In the genomic region with DNA sequence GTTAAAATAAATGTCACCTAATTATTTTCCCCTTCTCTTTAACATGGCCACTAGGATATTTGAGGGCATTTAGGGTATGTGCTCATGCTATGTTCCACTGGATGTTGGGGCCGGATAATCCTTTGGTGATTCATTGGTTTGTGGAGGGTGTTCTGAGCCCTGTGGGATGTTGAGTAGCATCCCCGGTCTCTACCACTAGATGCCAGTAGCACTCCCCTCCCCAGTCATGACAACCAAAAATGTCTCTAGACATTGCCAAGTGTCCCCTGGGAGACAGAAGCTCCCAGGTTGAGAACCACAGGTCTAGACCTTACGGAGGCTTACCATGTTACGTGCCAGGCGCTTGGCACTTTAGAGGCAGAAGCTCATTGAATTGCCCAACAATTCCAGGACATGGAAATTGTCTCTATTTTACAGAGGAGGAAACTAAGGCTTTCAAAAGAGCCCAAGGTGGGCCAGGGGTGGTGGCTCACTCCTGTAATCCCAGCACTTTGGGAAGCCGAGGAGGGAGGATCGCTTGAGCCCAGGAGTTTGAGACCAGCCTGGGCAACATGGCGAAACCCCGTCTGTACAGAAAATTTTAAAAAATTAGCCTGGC, we compare ENCODE assay signal across 9 cellular contexts. TPM values are rescaled to one million over a fixed set of nuclear protein-coding genes. Genes with fewer than 3 reads are reported as not detected.
DNase-seq lines count a peak whose midpoint lies in the region; ATAC-seq and TF ChIP-seq lines count a peak whose summit lies in the region.
"Had no signal": no experiment of that assay in that cellular context is flagged by ENCODE, and none has a peak within 500 bp of the region (broad histone marks: within the 10 kb centered on the region; RNA-seq: fewer than 3 reads in every experiment).

No MANE protein-coding gene starts in this region.

- no peaks in the 10 kb centered on the region for H3K4me1 ChIP-seq in RWPE2 (ENCODE audit: insufficient read depth, poor library complexity, severe bottlenecking)
- no peaks in the 10 kb centered on the region for H3K4me1 ChIP-seq in naive thymus-derived CD4-positive, alpha-beta T cell (ENCODE audit: control insufficient read depth in 2 of 2, insufficient read depth in 2 of 2, low read length in 2 of 2)

- H3K4me3 Mint-ChIP-seq in naive thymus-derived CD4-positive, alpha-beta T cell, result no peak overlapping the region
- H3K4me3 Mint-ChIP-seq: CD4-positive, alpha-beta memory T cell had no signal

- no peaks in the 10 kb centered on the region for H3K9me3 ChIP-seq in RWPE2 (ENCODE audit: severe bottlenecking)
- H3K9me3 ChIP-seq in naive thymus-derived CD4-positive, alpha-beta T cell (ENCODE audit: control insufficient read depth in 2 of 3, low read length in 3 of 3), result no peaks in the 10 kb centered on the region

- H3K36me3 Mint-ChIP-seq in naive thymus-derived CD4-positive, alpha-beta T cell, result no peaks in the 10 kb centered on the region
- H3K36me3 Mint-ChIP-seq: CD4-positive, alpha-beta memory T cell had no signal

- H3K4me3 ChIP-seq in RWPE2 (ENCODE audit: severe bottlenecking) (no peak overlapping the region), choroid plexus epithelial cell (ENCODE audit: low read depth, low read length) (no peak overlapping the region)
- H3K4me3 ChIP-seq in naive thymus-derived CD4-positive, alpha-beta T cell (ENCODE audit: low read length), result no peak overlapping the region

- TF ChIP-seq CTCF in RWPE2 (IDR thresholded peaks at IDR 0.05; ENCODE audit: poor library complexity, severe bottlenecking) (peak; percentile 85), choroid plexus epithelial cell (conservative IDR thresholded peaks at IDR 0.05; ENCODE audit: low read depth, low read length) (peak; percentile 88)

- no peaks in the 10 kb centered on the region for H3K36me3 ChIP-seq in RWPE2 (ENCODE audit: low read depth)
- no peaks in the 10 kb centered on the region for H3K36me3 ChIP-seq in naive thymus-derived CD4-positive, alpha-beta T cell (ENCODE audit: control insufficient read depth in 2 of 3, insufficient read depth in 3 of 3, low read length in 3 of 3)

- no peak overlapping the region for H3K27ac Mint-ChIP-seq in naive thymus-derived CD4-positive, alpha-beta T cell
- H3K27ac Mint-ChIP-seq: CD4-positive, alpha-beta memory T cell had no signal

- H3K27me3 Mint-ChIP-seq in naive thymus-derived CD4-positive, alpha-beta T cell, result peaks cover 21 to 46% (median 30%) of the 10 kb centered on the region in 5 donors

- H3K4me1 Mint-ChIP-seq in naive thymus-derived CD4-positive, alpha-beta T cell, result peaks cover 0 to 2% (median 0%) of the 10 kb centered on the region in 7 donors
- H3K4me1 Mint-ChIP-seq: CD4-positive, alpha-beta memory T cell had no signal

- POLR2A ChIA-PET in naive thymus-derived CD4-positive, alpha-beta T cell (lab: Charles Lee), result no interaction called here

- intact Hi-C loops in naive thymus-derived CD4-positive, alpha-beta T cell (cut with micrococcal nuclease), result loop anchor here (1.0 kb wide), 1 partner anchor 78 kb away; no protein-coding TSS in a partner anchor

- H3K9me3 Mint-ChIP-seq in naive thymus-derived CD4-positive, alpha-beta T cell, result peaks cover 0 to 4% (median 0%) of the 10 kb centered on the region in 11 donors

- CTCF ChIA-PET in naive thymus-derived CD4-positive, alpha-beta T cell (lab: Charles Lee), result interaction anchor here (0.6 to 1.3 kb wide), 2 partner anchors 9 to 76 kb away, joined by 3 read pairs; no protein-coding TSS in a partner anchor

- H3K27ac ChIP-seq in RWPE2 (ENCODE audit: poor library complexity, severe bottlenecking), result no peak overlapping the region
- no peak overlapping the region for H3K27ac ChIP-seq in naive thymus-derived CD4-positive, alpha-beta T cell (ENCODE audit: low read depth, low read length)

- ATAC-seq in RWPE2 (ENCODE audit: low read depth), result peak; percentile 92
- peak; percentile 67 for ATAC-seq in naive thymus-derived CD4-positive, alpha-beta T cell
- ATAC-seq in HG03159 (IDR thresholded peaks at IDR 0.05; ENCODE audit: unreplicated experiment), result no peak
- no peak for ATAC-seq in HG02588 (IDR thresholded peaks at IDR 0.05; ENCODE audit: unreplicated experiment)

- H3K27me3 ChIP-seq in RWPE2 (ENCODE audit: insufficient read depth, poor library complexity, severe bottlenecking), result peaks cover 4% of the 10 kb centered on the region
- H3K27me3 ChIP-seq in naive thymus-derived CD4-positive, alpha-beta T cell (ENCODE audit: control insufficient read depth in 2 of 2, insufficient read depth in 2 of 2, low read length in 2 of 2), result no peaks in the 10 kb centered on the region

- peak; percentile 10 for DNase-seq in NCI-H1092 treated with DMSO at 0.1 percent for 48 hours (lab: John Stamatoyannopoulos, UW)
- DNase-seq in NCI-H1092 (lab: John Stamatoyannopoulos, UW), result no peak
- peak; percentile 84 for DNase-seq in HT-29 (ENCODE audit: low spot score)
- DNase-seq in RWPE2 (ENCODE audit: low spot score), result no peak
- DNase-seq in choroid plexus epithelial cell (ENCODE audit: low read depth), result peak; percentile 65
- DNase-seq in naive thymus-derived CD4-positive, alpha-beta T cell, result peak in 2 of 9 donors; percentile 20 to 34

RNA-seq across cellular contexts. Expression of a gene that starts 14.1 kb away (rescaled TPM):
- not detected in 2 replicates for total RNA-seq in HT-29 (2014; rRNA removed; shearing (Covaris generic))
- under 1 TPM in 2 of 5 experiments, not detected in 3; 0.64 to 0.69 TPM for total RNA-seq in naive thymus-derived CD4-positive, alpha-beta T cell
- not detected for polyA plus RNA-seq in naive thymus-derived CD4-positive, alpha-beta T cell
- total RNA-seq: CD4-positive, alpha-beta memory T cell had no signal
- polyA plus RNA-seq: CD4-positive, alpha-beta memory T cell had no signal

RNA-seq across cellular contexts. Expression of a gene that starts 17.6 kb away (rescaled TPM):
- 3.5 and 4.0 TPM in 2 replicates for total RNA-seq in HT-29 (2014; rRNA removed; shearing (Covaris generic))
- 1 to 10 TPM in 4 of 5 experiments, under 1 TPM in 1; 0.36 to 4.6 (median 3.1) TPM for total RNA-seq in naive thymus-derived CD4-positive, alpha-beta T cell
- 1 to 10 TPM; 2.4 to 6.4 TPM for polyA plus RNA-seq in naive thymus-derived CD4-positive, alpha-beta T cell

RNA-seq across cellular contexts. Expression of a gene that starts 56.3 kb away (rescaled TPM):
- total RNA-seq in HT-29 (2014; rRNA removed; shearing (Covaris generic)), result not detected in 2 replicates
- under 1 TPM in 1 of 5 experiments, not detected in 4; 0.98 TPM for total RNA-seq in naive thymus-derived CD4-positive, alpha-beta T cell
- 1 to 10 TPM in 1 of 2 donors, not detected in 1; 1.0 TPM for polyA plus RNA-seq in naive thymus-derived CD4-positive, alpha-beta T cell
- total RNA-seq: CD4-positive, alpha-beta memory T cell had no signal
- polyA plus RNA-seq: CD4-positive, alpha-beta memory T cell had no signal

Comparison
In these comparisons a context has a peak if more than half of its experiments do, and no peak if none do; other contexts are left out.
1. DNase-seq: peak in NCI-H1092 treated with DMSO at 0.1 percent for 48 hours (single experiment), HT-29 (single experiment) and choroid plexus epithelial cell (single experiment); none in NCI-H1092 (single experiment) and RWPE2 (single experiment).
2. ATAC-seq: peak in RWPE2 (single experiment) and naive thymus-derived CD4-positive, alpha-beta T cell (single experiment); none in HG03159 (single experiment) and HG02588 (single experiment).